Comparison of ENCODE assay signal across 1 cellular context in the genomic region with DNA sequence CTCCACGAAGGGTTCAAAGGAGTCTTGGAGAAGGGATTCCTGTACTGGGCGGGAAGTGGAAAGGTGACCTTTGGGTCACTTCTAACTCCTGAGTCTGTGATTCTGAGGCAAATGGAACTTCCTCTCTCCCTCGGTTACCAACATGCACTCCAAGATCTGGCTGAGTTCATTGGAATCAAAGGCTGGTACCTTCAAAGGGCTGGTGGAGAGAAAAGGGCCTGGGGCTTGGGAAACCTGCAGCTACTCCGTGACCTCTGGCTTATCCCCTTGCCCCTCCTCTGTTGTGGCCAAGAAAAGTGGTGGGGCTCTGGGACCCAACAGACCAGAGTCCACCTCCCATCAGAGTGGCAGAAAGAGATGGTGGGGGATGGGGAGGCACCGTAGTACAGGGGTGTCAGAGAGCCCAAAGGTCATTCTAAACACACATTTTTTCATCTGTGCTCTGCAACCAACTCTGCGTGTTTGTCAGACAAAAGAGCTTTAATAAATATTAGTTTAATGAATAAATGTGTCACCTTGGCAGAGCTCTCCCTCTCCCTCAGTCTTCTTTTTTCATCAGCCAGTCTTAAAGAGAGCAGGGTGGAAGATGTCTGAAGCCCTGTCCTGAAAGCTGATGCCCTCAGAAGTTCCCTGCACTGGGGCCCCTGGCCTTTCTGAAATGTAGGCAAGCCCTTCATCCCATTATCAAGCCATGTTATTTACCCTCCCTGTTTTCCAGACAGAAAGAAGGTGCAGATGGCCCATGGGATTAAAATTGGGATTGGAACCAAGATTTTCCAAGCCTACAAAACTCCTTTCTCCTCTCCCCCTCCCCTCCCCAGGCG.
TF ChIP-seq lines count a peak whose summit lies in the region.

No MANE protein-coding gene starts in this region.

TF ChIP-seq in HepG2, 621 proteins besides CTCF, POLR2A, EP300 and RAD21 (continued from another document and continues in another):
- TF ChIP-seq ZNF850 (CRISPR knock-in tag; conservative IDR thresholded peaks at IDR 0.05) (no peak), PLRG1 (conservative IDR thresholded peaks at IDR 0.05) (no peak), ZNF264 (CRISPR knock-in tag; IDR thresholded peaks at IDR 0.05) (no peak; the same call in 1 of the 2 replicates), MIER2 (CRISPR knock-in tag; IDR thresholded peaks at IDR 0.05) (peak; percentile 84; the same call in 1 of the 2 replicates), REXO4 (CRISPR knock-in tag; IDR thresholded peaks at IDR 0.05; ENCODE audit: borderline replicate concordance) (no peak), ZBTB1 (CRISPR knock-in tag; IDR thresholded peaks at IDR 0.05; ENCODE audit: borderline replicate concordance) (no peak), FOSL1 (CRISPR knock-in tag; IDR thresholded peaks at IDR 0.05; ENCODE audit: borderline replicate concordance) (no peak), ZBTB39 (CRISPR knock-in tag; IDR thresholded peaks at IDR 0.05) (0 out of 2 replicates have a peak, but pooled peaks have one; percentile 54), SUZ12 (IDR thresholded peaks at IDR 0.05; ENCODE audit: low read depth, low read length) (no peak), PTBP1 (IDR thresholded peaks at IDR 0.05; ENCODE audit: low read depth, low read length, poor library complexity, severe bottlenecking) (no peak), IKZF4 (CRISPR knock-in tag; IDR thresholded peaks at IDR 0.05; ENCODE audit: borderline replicate concordance, low read depth, not compliant biosample characterization) (no peak), ZNF556 (CRISPR knock-in tag; IDR thresholded peaks at IDR 0.05; ENCODE audit: borderline replicate concordance) (peak; percentile 82; the same call in 1 of the 2 replicates), RAD51 (IDR thresholded peaks at IDR 0.05; ENCODE audit: borderline replicate concordance) (no peak), TOE1 (CRISPR knock-in tag; IDR thresholded peaks at IDR 0.05) (peak; percentile 76; the same call in 1 of the 2 replicates), KMT2A (CRISPR knock-in tag; IDR thresholded peaks at IDR 0.05) (peak; percentile 28; the same call in 1 of the 2 replicates), NPAS2 (CRISPR knock-in tag; IDR thresholded peaks at IDR 0.05; ENCODE audit: borderline replicate concordance) (no peak), ZNF788 (CRISPR knock-in tag; IDR thresholded peaks at IDR 0.05; ENCODE audit: borderline replicate concordance) (peak; percentile 66; the same call in 1 of the 2 replicates), CHD2 (IDR thresholded peaks at IDR 0.05; ENCODE audit: low read depth, low read length) (peak; percentile 80; the same call in 1 of the 2 replicates), ZBTB44 (CRISPR knock-in tag; IDR thresholded peaks at IDR 0.05) (no peak), FIP1L1 (IDR thresholded peaks at IDR 0.05; ENCODE audit: borderline replicate concordance, insufficient read depth, low read depth, low read length) (no peak), HNF4A (CRISPR knock-in tag; IDR thresholded peaks at IDR 0.05) (peak; percentile 99), MED8 (CRISPR knock-in tag; IDR thresholded peaks at IDR 0.05; ENCODE audit: insufficient replicate concordance) (peak; percentile 74), YEATS2 (CRISPR knock-in tag; IDR thresholded peaks at IDR 0.05; ENCODE audit: borderline replicate concordance) (peak; percentile 67; the same call in 1 of the 2 replicates), DR1 (CRISPR knock-in tag; IDR thresholded peaks at IDR 0.05) (no peak), SKI (IDR thresholded peaks at IDR 0.05; ENCODE audit: partially characterized antibody) (peak; percentile 91), KLF11 (CRISPR knock-in tag; IDR thresholded peaks at IDR 0.05) (no peak), POLR2G (IDR thresholded peaks at IDR 0.05; ENCODE audit: low read depth, low read length) (no peak; the same call in 1 of the 2 replicates), GFI1 (CRISPR knock-in tag; IDR thresholded peaks at IDR 0.05; ENCODE audit: borderline replicate concordance) (peak; percentile 92), WIZ (CRISPR knock-in tag; IDR thresholded peaks at IDR 0.05) (no peak; the same call in 1 of the 2 replicates), ZNF780A (CRISPR knock-in tag; IDR thresholded peaks at IDR 0.05) (no peak), NCOR1 (IDR thresholded peaks at IDR 0.05; ENCODE audit: borderline replicate concordance, low read length) (peak; percentile 99), TRAFD1 (CRISPR knock-in tag; IDR thresholded peaks at IDR 0.05; ENCODE audit: borderline replicate concordance) (0 out of 2 replicates have a peak, but pooled peaks have one; percentile 43), PPARG (CRISPR knock-in tag; conservative IDR thresholded peaks at IDR 0.05) (peak; percentile 94), ADNP (CRISPR knock-in tag; IDR thresholded peaks at IDR 0.05) (no peak), ZNF232 (CRISPR knock-in tag; IDR thresholded peaks at IDR 0.05; ENCODE audit: borderline replicate concordance) (no peak), MBNL3 (CRISPR knock-in tag; conservative IDR thresholded peaks at IDR 0.05) (no peak), DPF2 (CRISPR knock-in tag; IDR thresholded peaks at IDR 0.05; ENCODE audit: borderline replicate concordance, low read depth) (peak; percentile 91), ZNF335 (CRISPR knock-in tag; IDR thresholded peaks at IDR 0.05) (no peak), ZNF747 (CRISPR knock-in tag; IDR thresholded peaks at IDR 0.05; ENCODE audit: borderline replicate concordance) (no peak), MTF2 (CRISPR knock-in tag; IDR thresholded peaks at IDR 0.05; ENCODE audit: borderline replicate concordance) (no peak), GPN1 (CRISPR knock-in tag; IDR thresholded peaks at IDR 0.05; ENCODE audit: borderline replicate concordance) (no peak), TAF1 (CRISPR knock-in tag; IDR thresholded peaks at IDR 0.05) (peak; percentile 40; the same call in 1 of the 2 replicates), IRF9 (CRISPR knock-in tag; IDR thresholded peaks at IDR 0.05; ENCODE audit: borderline replicate concordance) (peak; percentile 67; the same call in 1 of the 2 replicates), SOX5 (CRISPR knock-in tag; IDR thresholded peaks at IDR 0.05; ENCODE audit: borderline replicate concordance) (peak; percentile 97), ZNF670 (CRISPR knock-in tag; IDR thresholded peaks at IDR 0.05; ENCODE audit: borderline replicate concordance) (peak; percentile 41; the same call in 1 of the 2 replicates), HBP1 (CRISPR knock-in tag; IDR thresholded peaks at IDR 0.05; ENCODE audit: low read depth) (peak; percentile 83; the same call in 1 of the 2 replicates)
- TF ChIP-seq, protein P1, sequence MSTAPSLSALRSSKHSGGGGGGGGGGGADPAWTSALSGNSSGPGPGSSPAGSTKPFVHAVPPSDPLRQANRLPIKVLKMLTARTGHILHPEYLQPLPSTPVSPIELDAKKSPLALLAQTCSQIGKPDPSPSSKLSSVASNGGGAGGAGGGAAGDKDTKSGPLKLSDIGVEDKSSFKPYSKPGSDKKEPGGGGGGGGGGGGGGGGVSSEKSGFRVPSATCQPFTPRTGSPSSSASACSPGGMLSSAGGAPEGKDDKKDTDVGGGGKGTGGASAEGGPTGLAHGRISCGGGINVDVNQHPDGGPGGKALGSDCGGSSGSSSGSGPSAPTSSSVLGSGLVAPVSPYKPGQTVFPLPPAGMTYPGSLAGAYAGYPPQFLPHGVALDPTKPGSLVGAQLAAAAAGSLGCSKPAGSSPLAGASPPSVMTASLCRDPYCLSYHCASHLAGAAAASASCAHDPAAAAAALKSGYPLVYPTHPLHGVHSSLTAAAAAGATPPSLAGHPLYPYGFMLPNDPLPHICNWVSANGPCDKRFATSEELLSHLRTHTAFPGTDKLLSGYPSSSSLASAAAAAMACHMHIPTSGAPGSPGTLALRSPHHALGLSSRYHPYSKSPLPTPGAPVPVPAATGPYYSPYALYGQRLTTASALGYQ (CRISPR knock-in tag; IDR thresholded peaks at IDR 0.05) = peak; percentile 89
- TF ChIP-seq, protein P2, sequence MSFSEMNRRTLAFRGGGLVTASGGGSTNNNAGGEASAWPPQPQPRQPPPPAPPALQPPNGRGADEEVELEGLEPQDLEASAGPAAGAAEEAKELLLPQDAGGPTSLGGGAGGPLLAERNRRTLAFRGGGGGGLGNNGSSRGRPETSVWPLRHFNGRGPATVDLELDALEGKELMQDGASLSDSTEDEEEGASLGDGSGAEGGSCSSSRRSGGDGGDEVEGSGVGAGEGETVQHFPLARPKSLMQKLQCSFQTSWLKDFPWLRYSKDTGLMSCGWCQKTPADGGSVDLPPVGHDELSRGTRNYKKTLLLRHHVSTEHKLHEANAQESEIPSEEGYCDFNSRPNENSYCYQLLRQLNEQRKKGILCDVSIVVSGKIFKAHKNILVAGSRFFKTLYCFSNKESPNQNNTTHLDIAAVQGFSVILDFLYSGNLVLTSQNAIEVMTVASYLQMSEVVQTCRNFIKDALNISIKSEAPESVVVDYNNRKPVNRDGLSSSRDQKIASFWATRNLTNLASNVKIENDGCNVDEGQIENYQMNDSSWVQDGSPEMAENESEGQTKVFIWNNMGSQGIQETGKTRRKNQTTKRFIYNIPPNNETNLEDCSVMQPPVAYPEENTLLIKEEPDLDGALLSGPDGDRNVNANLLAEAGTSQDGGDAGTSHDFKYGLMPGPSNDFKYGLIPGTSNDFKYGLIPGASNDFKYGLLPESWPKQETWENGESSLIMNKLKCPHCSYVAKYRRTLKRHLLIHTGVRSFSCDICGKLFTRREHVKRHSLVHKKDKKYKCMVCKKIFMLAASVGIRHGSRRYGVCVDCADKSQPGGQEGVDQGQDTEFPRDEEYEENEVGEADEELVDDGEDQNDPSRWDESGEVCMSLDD (CRISPR knock-in tag; IDR thresholded peaks at IDR 0.05; ENCODE audit: borderline replicate concordance) = peak; percentile 84
- TF ChIP-seq, protein P3, sequence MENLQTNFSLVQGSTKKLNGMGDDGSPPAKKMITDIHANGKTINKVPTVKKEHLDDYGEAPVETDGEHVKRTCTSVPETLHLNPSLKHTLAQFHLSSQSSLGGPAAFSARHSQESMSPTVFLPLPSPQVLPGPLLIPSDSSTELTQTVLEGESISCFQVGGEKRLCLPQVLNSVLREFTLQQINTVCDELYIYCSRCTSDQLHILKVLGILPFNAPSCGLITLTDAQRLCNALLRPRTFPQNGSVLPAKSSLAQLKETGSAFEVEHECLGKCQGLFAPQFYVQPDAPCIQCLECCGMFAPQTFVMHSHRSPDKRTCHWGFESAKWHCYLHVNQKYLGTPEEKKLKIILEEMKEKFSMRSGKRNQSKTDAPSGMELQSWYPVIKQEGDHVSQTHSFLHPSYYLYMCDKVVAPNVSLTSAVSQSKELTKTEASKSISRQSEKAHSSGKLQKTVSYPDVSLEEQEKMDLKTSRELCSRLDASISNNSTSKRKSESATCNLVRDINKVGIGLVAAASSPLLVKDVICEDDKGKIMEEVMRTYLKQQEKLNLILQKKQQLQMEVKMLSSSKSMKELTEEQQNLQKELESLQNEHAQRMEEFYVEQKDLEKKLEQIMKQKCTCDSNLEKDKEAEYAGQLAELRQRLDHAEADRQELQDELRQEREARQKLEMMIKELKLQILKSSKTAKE (CRISPR knock-in tag; IDR thresholded peaks at IDR 0.05; ENCODE audit: borderline replicate concordance) = peak; percentile 88
